ENCODE assay signal across 8 cellular contexts in genomic region chr4:20684852-20685763, GRCh38. TPM values are rescaled to one million over a fixed set of nuclear protein-coding genes. Genes with fewer than 3 reads are reported as not detected.
DNase-seq lines count a peak whose midpoint lies in the region; ATAC-seq and TF ChIP-seq lines count a peak whose summit lies in the region.

No MANE protein-coding gene starts in this region.

- peak; percentile 87 to 90 for TF ChIP-seq RAD21 in liver (IDR thresholded peaks at IDR 0.05)

- H3K36me3 ChIP-seq in liver (ENCODE audit: control insufficient read depth in 4 of 4, insufficient read depth in 3 of 4, low read depth in 1 of 4, low read length in 3 of 4), result no peaks in the 10 kb centered on the region

- ATAC-seq in GM19463 (IDR thresholded peaks at IDR 0.05; ENCODE audit: unreplicated experiment), result no peak
- ATAC-seq in GM21367 (IDR thresholded peaks at IDR 0.05; ENCODE audit: unreplicated experiment), result no peak
- ATAC-seq in GM21529 (IDR thresholded peaks at IDR 0.05; ENCODE audit: unreplicated experiment), result no peak

- H3K4me3 ChIP-seq in astrocyte of the cerebellum (ENCODE audit: low read depth, low read length), result no peak overlapping the region
- no peak overlapping the region for H3K4me3 ChIP-seq in liver (ENCODE audit: low read depth in 1 of 3, low read length in 3 of 3)

- in situ Hi-C loops in astrocyte of the cerebellum (cut with HindIII; ENCODE audit: low sequenced_read_pairs), result no loop called here

- TF ChIP-seq CTCF in astrocyte of the cerebellum (IDR thresholded peaks at IDR 0.05; ENCODE audit: low read depth, low read length, missing control alignments) (peak; percentile 17), liver (IDR thresholded peaks at IDR 0.05; ENCODE audit: low read depth, low read length, missing input control) (peak; percentile 48)

- H3K9ac ChIP-seq in liver (ENCODE audit: low read depth in 1 of 2, low read length in 2 of 2), result no peak overlapping the region

- DNase-seq in NCI-H510A treated with DMSO at 0.1 percent for 48 hours (lab: John Stamatoyannopoulos, UW) (peak; percentile 15), NCI-H510A (lab: John Stamatoyannopoulos, UW) (no peak), NAMALWA (ENCODE audit: low spot score) (peak; percentile 51), astrocyte of the cerebellum (ENCODE audit: low read depth) (peak; percentile 11)

- no peaks in the 10 kb centered on the region for H3K4me1 ChIP-seq in liver (ENCODE audit: control insufficient read depth in 4 of 4, insufficient read depth in 4 of 4, low read length in 3 of 4)

- no peak overlapping the region for H3K27ac ChIP-seq in liver (ENCODE audit: low read depth in 1 of 2, low read length in 2 of 2)

- 32% methylated on average over 6 of the region's 6 CpGs for WGBS in liver

- H3K9me3 ChIP-seq in liver (ENCODE audit: control insufficient read depth in 4 of 4, low read length in 3 of 4), result no peaks in the 10 kb centered on the region

- peaks cover 0 to 3% (median 2%) of the 10 kb centered on the region in 4 donors for H3K27me3 ChIP-seq in liver (ENCODE audit: control insufficient read depth in 4 of 4, insufficient read depth in 4 of 4, low read length in 3 of 4)

TF ChIP-seq in liver, 16 proteins besides CTCF, POLR2A, EP300 and RAD21:
- TF ChIP-seq MAX (IDR thresholded peaks at IDR 0.05) (no peak), JUND (IDR thresholded peaks at IDR 0.05) (no peak), TAF1 (conservative IDR thresholded peaks at IDR 0.05) (no peak), YY1 (IDR thresholded peaks at IDR 0.05) (no peak), FOXA1 (IDR thresholded peaks at IDR 0.05) (no peak), NR2F2 (IDR thresholded peaks at IDR 0.05) (no peak)
TF ChIP-seq in liver: peak in this region for 0.

RNA-seq across cellular contexts. Expression of gene PACRGL, which starts 15.2 kb away (rescaled TPM):
- 1 to 10 TPM; 6.7 to 7.2 TPM for total RNA-seq in liver
- polyA plus RNA-seq in liver, result 1 to 10 TPM; 2.6 to 3.1 TPM
